15 cellular contexts compared by ENCODE assay signal in genomic region chr16:66227766-66228530, GRCh38.
"Had no signal": no experiment of that assay in that cellular context is flagged by ENCODE, and none has a peak within 500 bp of the region (broad histone marks: within the 10 kb centered on the region; RNA-seq: fewer than 3 reads in every experiment).

No MANE protein-coding gene starts in this region.

- H3K9me3 Mint-ChIP-seq: activated T-helper 1 cell treated with anti-CD3 and anti-CD28 coated beads, Interleukin-12 subunit alpha, Interleukin-12 subunit beta, Interleukin-2, Interleukin-4 antibody, amounts not matched to agents 30 ng/mL and 10 ng/mL and 1 ng/mL, durations not matched to agents 14 hours and 24 hours and 36 hours; stimulated activated naive CD8-positive, alpha-beta T cell treated with anti-CD3 and anti-CD28 coated beads, Interleukin-15, amount 100 ng/mL, for 72 hours had no signal

- ATAC-seq: left cardiac atrium; stimulated activated naive CD8-positive, alpha-beta T cell treated with anti-CD3 and anti-CD28 coated beads, Interleukin-15, amount 100 ng/mL, for 72 hours had no signal

- H3K4me1 Mint-ChIP-seq: stimulated activated naive CD8-positive, alpha-beta T cell treated with anti-CD3 and anti-CD28 coated beads, Interleukin-15, amount 100 ng/mL, for 72 hours had no signal

- H3K27ac Mint-ChIP-seq: activated naive CD8-positive, alpha-beta T cell; activated T-helper 1 cell treated with anti-CD3 and anti-CD28 coated beads, Interleukin-12 subunit alpha, Interleukin-12 subunit beta, Interleukin-2, Interleukin-4 antibody, amounts not matched to agents 30 ng/mL and 10 ng/mL and 1 ng/mL, durations not matched to agents 14 hours and 24 hours and 36 hours; stimulated activated naive CD8-positive, alpha-beta T cell treated with anti-CD3 and anti-CD28 coated beads, Interleukin-15, amount 100 ng/mL, for 72 hours had no signal

- H3K4me3 Mint-ChIP-seq: activated naive CD8-positive, alpha-beta T cell; activated T-helper 1 cell treated with anti-CD3 and anti-CD28 coated beads, Interleukin-12 subunit alpha, Interleukin-12 subunit beta, Interleukin-2, Interleukin-4 antibody, amounts not matched to agents 30 ng/mL and 10 ng/mL and 1 ng/mL, durations not matched to agents 14 hours and 24 hours and 36 hours; stimulated activated naive CD8-positive, alpha-beta T cell treated with anti-CD3 and anti-CD28 coated beads, Interleukin-15, amount 100 ng/mL, for 72 hours had no signal

- H3K27ac ChIP-seq: epithelial cell of prostate had no signal

- DNase-seq: activated CD4-positive, alpha-beta T cell treated with anti-CD3 and anti-CD28 coated beads, Interleukin-2, amount 50 U/mL, for 48 hours; activated T-cell treated with anti-CD3 and anti-CD28 coated beads for 4 hours; amniotic stem cell; foreskin fibroblast; glutamatergic neuron; hippocampal formation; left cardiac atrium; midbrain; small intestine; stimulated activated CD4-positive, alpha-beta T cell treated with anti-CD3 and anti-CD28 coated beads, Interleukin-4, amount 100 ng/mL, for 1 hour; stimulated activated naive CD8-positive, alpha-beta T cell treated with anti-CD3 and anti-CD28 coated beads, Interleukin-15, amount 100 ng/mL, for 72 hours; trophoblast cell had no signal

- H3K36me3 Mint-ChIP-seq: activated naive CD8-positive, alpha-beta T cell had no signal
